In the genomic region with DNA sequence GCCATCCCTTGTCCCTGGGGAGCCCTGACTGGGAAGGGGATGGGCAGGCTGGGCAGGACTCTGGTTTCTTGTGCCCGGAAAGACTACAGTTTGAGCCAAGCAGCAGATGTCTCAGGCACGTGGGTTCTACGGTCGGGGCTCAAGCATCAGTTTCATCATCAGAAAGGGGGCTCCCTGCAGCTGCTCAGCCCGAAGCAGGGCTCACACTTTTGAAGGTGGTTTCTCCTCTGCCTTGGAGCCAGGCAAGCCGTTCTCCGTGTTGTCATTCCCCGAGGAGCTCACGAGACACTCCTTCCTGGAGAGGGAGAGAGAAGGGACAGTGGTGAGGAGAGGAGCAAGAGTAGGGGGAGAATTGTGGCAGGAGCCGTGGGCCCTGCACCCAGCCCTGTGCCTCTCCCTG, we compare ENCODE assay signal across 31 cellular contexts. TPM values are rescaled to one million over a fixed set of nuclear protein-coding genes. Genes with fewer than 3 reads are reported as not detected.
"Had no signal": no experiment of that assay in that cellular context is flagged by ENCODE, and none has a peak within 500 bp of the region (broad histone marks: within the 10 kb centered on the region; RNA-seq: fewer than 3 reads in every experiment).

No MANE protein-coding gene starts in this region.

- H3K36me3 ChIP-seq: esophagus squamous epithelium, neutrophil, prostate gland, right atrium auricular region, thoracic aorta, tibial nerve, upper lobe of left lung, uterus had no signal

- H3K4me1 Mint-ChIP-seq: naive B cell; stimulated activated naive B cell treated with anti-CD40 and anti-IgM and Interleukin-4, amounts not matched to agents 10 μg/mL and 1 μg/mL and 100 μg/mL, for 72 hours had no signal

- H3K4me3 ChIP-seq: esophagus squamous epithelium, heart right ventricle, lower lobe of right lung, prostate gland, right atrium auricular region, thoracic aorta, tibial nerve, upper lobe of left lung, uterus had no signal

- H3K4me3 Mint-ChIP-seq: effector memory CD8-positive, alpha-beta T cell; naive B cell; natural killer cell treated with Interleukin-12 subunit alpha and Interleukin-12 subunit beta and Interleukin-15 and Interleukin-18, amount 100 ng/mL, for 72 hours; neural crest cell; stimulated activated naive B cell treated with anti-CD40 and anti-IgM and Interleukin-4, amounts not matched to agents 10 μg/mL and 1 μg/mL and 100 μg/mL, for 72 hours; stimulated activated naive CD8-positive, alpha-beta T cell treated with anti-CD3 and anti-CD28 coated beads, Interleukin-15, Interleukin-2, amounts not matched to agents 100 ng/mL and 50 ng/mL, for 24 hours had no signal

- H3K9me3 ChIP-seq: esophagus squamous epithelium, heart right ventricle, lower lobe of right lung, neutrophil, prostate gland, right atrium auricular region, thoracic aorta, tibial nerve, upper lobe of left lung, uterus had no signal

- DNase-seq: cortex of kidney; effector memory CD8-positive, alpha-beta T cell; erythroblast; esophagus squamous epithelium; foreskin melanocyte; glutamatergic neuron; heart right ventricle; hippocampal formation; left colon; left ventricle myocardium superior; lower lobe of right lung; naive B cell; small intestine; stimulated activated CD4-positive, alpha-beta T cell treated with anti-CD3 and anti-CD28 coated beads, Interleukin-15, amount 100 ng/mL, for 24 hours; stimulated activated CD4-positive, alpha-beta T cell treated with anti-CD3 and anti-CD28 coated beads, Interleukin-2, amount 100 ng/mL, for 48 hours; stimulated activated naive B cell treated with anti-CD40 and anti-IgM and Interleukin-4, amounts not matched to agents 10 μg/mL and 1 μg/mL and 100 μg/mL, for 72 hours; upper lobe of left lung; uterus had no signal

- H3K27me3 ChIP-seq: right atrium auricular region, upper lobe of left lung, uterus had no signal

- H3K27ac Mint-ChIP-seq: effector memory CD8-positive, alpha-beta T cell; naive B cell; natural killer cell treated with Interleukin-12 subunit alpha and Interleukin-12 subunit beta and Interleukin-15 and Interleukin-18, amount 100 ng/mL, for 72 hours; stimulated activated naive B cell treated with anti-CD40 and anti-IgM and Interleukin-4, amounts not matched to agents 10 μg/mL and 1 μg/mL and 100 μg/mL, for 72 hours; stimulated activated naive CD8-positive, alpha-beta T cell treated with anti-CD3 and anti-CD28 coated beads, Interleukin-15, Interleukin-2, amounts not matched to agents 100 ng/mL and 50 ng/mL, for 24 hours had no signal

- H3K27ac ChIP-seq: esophagus squamous epithelium, heart right ventricle, lower lobe of right lung, neutrophil, parathyroid adenoma, prostate gland, right atrium auricular region, thoracic aorta, tibial nerve, upper lobe of left lung, uterus had no signal

- H3K4me1 ChIP-seq: heart right ventricle, lower lobe of right lung, parathyroid adenoma, prostate gland, right atrium auricular region, tibial nerve, upper lobe of left lung, uterus had no signal

- ATAC-seq: effector memory CD8-positive, alpha-beta T cell; left colon; left ventricle myocardium superior; lower lobe of right lung; natural killer cell treated with Interleukin-12 subunit alpha and Interleukin-12 subunit beta and Interleukin-15 and Interleukin-18, amount 100 ng/mL, for 72 hours; stimulated activated naive B cell treated with anti-CD40 and anti-IgM and Interleukin-4, amounts not matched to agents 10 μg/mL and 1 μg/mL and 100 μg/mL, for 72 hours had no signal

- H3K36me3 Mint-ChIP-seq: naive B cell; natural killer cell treated with Interleukin-12 subunit alpha and Interleukin-12 subunit beta and Interleukin-15 and Interleukin-18, amount 100 ng/mL, for 72 hours; stimulated activated naive B cell treated with anti-CD40 and anti-IgM and Interleukin-4, amounts not matched to agents 10 μg/mL and 1 μg/mL and 100 μg/mL, for 72 hours had no signal

- H3K9me3 Mint-ChIP-seq: effector memory CD8-positive, alpha-beta T cell; naive B cell; natural killer cell treated with Interleukin-12 subunit alpha and Interleukin-12 subunit beta and Interleukin-15 and Interleukin-18, amount 100 ng/mL, for 72 hours; neural crest cell; stimulated activated naive B cell treated with anti-CD40 and anti-IgM and Interleukin-4, amounts not matched to agents 10 μg/mL and 1 μg/mL and 100 μg/mL, for 72 hours; stimulated activated naive CD8-positive, alpha-beta T cell treated with anti-CD3 and anti-CD28 coated beads, Interleukin-15, Interleukin-2, amounts not matched to agents 100 ng/mL and 50 ng/mL, for 24 hours had no signal

RNA-seq across cellular contexts. Expression of a gene that starts 15.8 kb away (rescaled TPM):
- total RNA-seq: natural killer cell treated with Interleukin-12 subunit alpha and Interleukin-12 subunit beta and Interleukin-15 and Interleukin-18, amount 100 ng/mL, for 72 hours had no signal

RNA-seq across cellular contexts. Expression of a gene that starts 39.6 kb away (rescaled TPM):
- total RNA-seq: dermis microvascular lymphatic vessel endothelial cell; mononuclear cell; natural killer cell treated with Interleukin-12 subunit alpha and Interleukin-12 subunit beta and Interleukin-15 and Interleukin-18, amount 100 ng/mL, for 72 hours had no signal

RNA-seq across cellular contexts. Expression of a gene that starts 50.1 kb away (rescaled TPM):
- total RNA-seq: dermis microvascular lymphatic vessel endothelial cell; esophagus squamous epithelium; heart right ventricle; kidney epithelial cell; left ventricle myocardium superior; lower lobe of right lung; natural killer cell treated with Interleukin-12 subunit alpha and Interleukin-12 subunit beta and Interleukin-15 and Interleukin-18, amount 100 ng/mL, for 72 hours; neural crest cell; right atrium auricular region; thoracic aorta; tibial nerve; upper lobe of left lung; uterus had no signal
- polyA plus RNA-seq: heart right ventricle had no signal

RNA-seq across cellular contexts. Expression of a gene that starts 59.9 kb away (rescaled TPM):
- total RNA-seq: dermis microvascular lymphatic vessel endothelial cell, left ventricle myocardium superior, mononuclear cell, neural crest cell, omental fat pad, right atrium auricular region, tibial nerve had no signal
